15 cellular contexts compared by ENCODE assay signal in the genomic region with DNA sequence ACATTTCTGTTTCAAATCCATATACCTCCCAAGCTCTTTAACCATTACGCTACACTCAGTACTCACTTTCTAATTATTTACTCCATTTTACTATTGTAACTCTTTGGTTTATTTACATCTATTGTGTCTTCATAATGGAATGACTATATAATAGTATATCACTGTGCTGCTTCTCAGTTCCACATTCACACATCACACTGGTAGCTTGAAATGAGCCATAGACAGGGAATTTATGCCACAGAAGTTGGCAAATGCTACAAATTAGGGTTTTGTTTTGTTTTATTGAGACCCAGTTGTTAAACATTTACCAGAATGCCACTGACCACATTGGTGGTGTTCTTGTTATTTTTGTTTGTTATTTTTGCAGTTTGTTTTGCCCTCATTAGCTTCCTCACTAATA.
DNase-seq lines count a peak whose midpoint lies in the region; ATAC-seq lines count a peak whose summit lies in the region.
"Had no signal": no experiment of that assay in that cellular context is flagged by ENCODE, and none has a peak within 500 bp of the region (broad histone marks: within the 10 kb centered on the region; RNA-seq: fewer than 3 reads in every experiment).

No MANE protein-coding gene starts in this region.

- ATAC-seq in GM18870 (IDR thresholded peaks at IDR 0.05; ENCODE audit: unreplicated experiment) (peak; percentile 63), HG02759 (IDR thresholded peaks at IDR 0.05; ENCODE audit: unreplicated experiment) (peak; percentile 53), HG03097 (IDR thresholded peaks at IDR 0.05; ENCODE audit: low FRiP score, unreplicated experiment) (no peak)
- ATAC-seq: GM23338, HCT116 had no signal

- peak; percentile 80 for DNase-seq in renal cortical epithelial cell (ENCODE audit: low read depth)
- no peak for DNase-seq in NCI-H526 (lab: John Stamatoyannopoulos, UW)
- DNase-seq in HUDEP-2 (lab: John Stamatoyannopoulos, UW; ENCODE audit: unreplicated experiment in 76 of 76), result no peak
- DNase-seq: C1 segment of cervical spinal cord; Calu3; CD4-positive, alpha-beta memory T cell; COR-L47; DMS53; DMS79 treated with DMSO at 0.1 percent for 48 hours; H9 had no signal
